ENCODE assay signal across 31 cellular contexts in the genomic region with DNA sequence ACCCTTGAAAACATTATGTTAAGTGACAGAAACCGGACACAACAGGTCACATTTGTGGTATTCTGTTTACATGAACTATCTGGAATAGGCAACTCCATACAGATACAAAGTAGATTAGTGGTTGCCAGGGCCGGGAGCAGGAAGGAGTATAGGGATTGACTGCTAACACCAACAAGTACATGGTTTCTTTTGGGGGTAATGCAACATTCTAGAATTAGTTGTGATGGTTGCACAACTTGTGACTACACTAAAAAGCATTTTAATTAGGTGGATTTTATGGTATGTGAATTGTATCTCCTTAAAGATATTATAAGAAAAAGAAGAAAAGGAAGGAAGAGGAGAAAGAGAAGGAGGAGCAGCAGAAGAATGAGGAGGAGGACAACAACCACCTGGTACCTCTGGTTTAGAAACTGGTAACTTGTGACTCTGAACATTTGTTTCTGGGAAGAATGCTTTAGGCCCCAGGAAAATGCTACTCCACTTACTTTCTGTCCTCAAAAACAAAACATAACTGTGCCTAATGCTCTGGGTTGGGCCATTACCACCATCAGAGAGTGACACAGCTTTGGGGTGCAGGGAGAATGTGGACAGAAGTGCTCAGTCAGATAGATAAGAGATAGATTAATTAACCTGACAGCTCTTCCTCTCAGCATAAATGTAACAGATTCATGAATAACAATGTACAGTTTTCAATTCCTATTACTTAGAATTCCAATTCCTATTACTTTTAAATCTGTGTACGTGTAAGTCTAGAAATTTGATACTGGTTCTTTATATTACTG. TPM values are rescaled to one million over a fixed set of nuclear protein-coding genes. Genes with fewer than 3 reads are reported as not detected.
DNase-seq lines count a peak whose midpoint lies in the region; ATAC-seq, FAIRE-seq and TF ChIP-seq lines count a peak whose summit lies in the region.
"Had no signal": no experiment of that assay in that cellular context is flagged by ENCODE, and none has a peak within 500 bp of the region (broad histone marks: within the 10 kb centered on the region; RNA-seq: fewer than 3 reads in every experiment).

No MANE protein-coding gene starts in this region.

- ATAC-seq in right lobe of liver (peak in 3 of 4 donors; percentile 39 to 45 (median 39)), HepG2 (no peak), K562 (peak; percentile 69), body of pancreas (no peak)
- ATAC-seq: A549; activated CD4-positive, alpha-beta T cell treated with anti-CD3 and anti-CD28 coated beads for 36 hours; effector memory CD8-positive, alpha-beta T cell; gastrocnemius medialis; left colon; stimulated activated effector memory CD8-positive, alpha-beta T cell treated with anti-CD3 and anti-CD28 coated beads, Interleukin-12 subunit alpha, Interleukin-12 subunit beta, amount 100 ng/mL, for 72 hours had no signal

- TF ChIP-seq RAD21 in HepG2 (CRISPR knock-in tag; IDR thresholded peaks at IDR 0.05) (no peak), K562 (CRISPR knock-in tag; conservative IDR thresholded peaks at IDR 0.05 in 1 of 2, IDR thresholded peaks at IDR 0.05 in 1 of 2) (no peak)

- no peaks in the 10 kb centered on the region for H3K9me1 ChIP-seq in K562 (ENCODE audit: control insufficient read depth, insufficient read depth, low read length)

- no peak for TF ChIP-seq POLR2A in right lobe of liver (IDR thresholded peaks at IDR 0.05)
- no peak for TF ChIP-seq POLR2A in HepG2 (IDR thresholded peaks at IDR 0.05; ENCODE audit: insufficient read depth in 1 of 2, low read depth in 2 of 2, low read length in 2 of 2)
- TF ChIP-seq POLR2A in K562 (conservative IDR thresholded peaks at IDR 0.05): no peak
- no peak for TF ChIP-seq POLR2A in body of pancreas (IDR thresholded peaks at IDR 0.05)

- H3K4me1 ChIP-seq in right lobe of liver: peaks cover 0 to 21% (median 8%) of the 10 kb centered on the region in 4 donors
- no peaks in the 10 kb centered on the region for H3K4me1 ChIP-seq in HepG2 (ENCODE audit: insufficient read depth, low read length)
- H3K4me1 ChIP-seq in K562 (replicated peaks in 1 of 2; ENCODE audit: control insufficient read depth in 2 of 2, insufficient read depth in 2 of 2, low read length in 2 of 2): peaks cover 4 to 37% of the 10 kb centered on the region in 2 experiments; a peak in 4 of 5 replicates
- no peaks in the 10 kb centered on the region for H3K4me1 ChIP-seq in body of pancreas
- H3K4me1 ChIP-seq: A549 had no signal

- H3K4me3 ChIP-seq in right lobe of liver (no peak overlapping the region), HepG2 (replicated peaks in 1 of 3; ENCODE audit: insufficient read depth in 1 of 3, low read depth in 2 of 3, low read length in 3 of 3) (no peak overlapping the region), K562 (no peak overlapping the region), body of pancreas (no peak overlapping the region)
- H3K4me3 ChIP-seq: A549, ascending aorta, gastrocnemius medialis, PC-9, upper lobe of right lung had no signal

- CTCF ChIA-PET in HepG2 (lab: Yijun Ruan, JAX; ENCODE audit: low intra/inter-chr PET ratio, low total read pairs): no interaction called here
- CTCF ChIA-PET in K562 (lab: Yijun Ruan, JAX; ENCODE audit: low intra/inter-chr PET ratio): no interaction called here

- BruUV-seq in HepG2 (replicated peaks; lab: Mats Ljungman, UMichigan) (no TSS peak), K562 (replicated peaks; lab: Mats Ljungman, UMichigan) (no TSS peak)

- no peak overlapping the region for H3K9ac ChIP-seq in HepG2 (ENCODE audit: insufficient read depth, low read depth, low read length)
- H3K9ac ChIP-seq in K562 (ENCODE audit: insufficient read depth in 1 of 2, low read depth in 2 of 2, low read length in 2 of 2): no peak overlapping the region
- H3K9ac ChIP-seq: KMS-11, SK-N-SH had no signal

- DNase-seq in right lobe of liver (no peak), HepG2 (ENCODE audit: low spot score) (no peak), K562 (ENCODE audit: extremely low read depth in 1 of 4, low spot score in 3 of 4) (peak in 2 of 4 experiments; percentile 41 to 51), iris pigment epithelial cell (ENCODE audit: low read depth) (peak; percentile 56), ACHN (no peak), body of pancreas (no peak)
- DNase-seq in activated CD4-positive, alpha-beta T cell treated with anti-CD3 and anti-CD28 coated beads for 4 hours: no peak
- no peak for DNase-seq in activated T-cell treated with anti-CD3 and anti-CD28 coated beads, Interleukin-2, amount 50 U/mL, for 1 hour
- DNase-seq: activated CD4-positive, alpha-beta T cell treated with anti-CD3 and anti-CD28 coated beads for 36 hours; activated CD8-positive, alpha-beta memory T cell treated with anti-CD3 and anti-CD28 coated beads for 24 hours; activated gamma-delta T cell; activated naive CD8-positive, alpha-beta T cell treated with anti-CD3 and anti-CD28 coated beads for 36 hours; activated T-cell treated with anti-CD3 and anti-CD28 coated beads for 4 hours; caudate nucleus; CD4-positive, alpha-beta memory T cell; cortex of kidney; effector memory CD8-positive, alpha-beta T cell; gastrocnemius medialis; immature natural killer cell; left colon; NCI-H1436; NCI-H2107; PC-9; SK-N-SH; substantia nigra; upper lobe of right lung had no signal

- H4K20me1 ChIP-seq in HepG2 (ENCODE audit: insufficient read depth, low read length) (no peaks in the 10 kb centered on the region), K562 (replicated peaks; ENCODE audit: control insufficient read depth, insufficient read depth, low read length) (no peaks in the 10 kb centered on the region)

- H2AFZ ChIP-seq in HepG2 (ENCODE audit: low read length) (no peak overlapping the region), K562 (ENCODE audit: low read depth, low read length) (no peak overlapping the region; the same call in 1 of the 2 replicates)
- H2AFZ ChIP-seq: PC-9 had no signal

- TF ChIP-seq CTCF in right lobe of liver (IDR thresholded peaks at IDR 0.05): no peak
- no peak for TF ChIP-seq CTCF in HepG2 (CRISPR knock-in tag; IDR thresholded peaks at IDR 0.05)
- no peak for TF ChIP-seq CTCF in K562 (IDR thresholded peaks at IDR 0.05 in 2 of 3, conservative IDR thresholded peaks at IDR 0.05 in 1 of 3; ENCODE audit: insufficient read depth in 2 of 3, low read depth in 1 of 3, low read length in 3 of 3)
- no peak for TF ChIP-seq CTCF in body of pancreas (IDR thresholded peaks at IDR 0.05)

- H3K27me3 ChIP-seq in right lobe of liver (no peaks in the 10 kb centered on the region), HepG2 (ENCODE audit: control insufficient read depth in 1 of 2, insufficient read depth in 2 of 2, low read length in 2 of 2) (no peaks in the 10 kb centered on the region), K562 (ENCODE audit: control insufficient read depth in 2 of 2, insufficient read depth in 2 of 2, low read length in 2 of 2) (no peaks in the 10 kb centered on the region), body of pancreas (no peaks in the 10 kb centered on the region)
- H3K27me3 ChIP-seq: ascending aorta, gastrocnemius medialis, upper lobe of right lung had no signal

- POLR2A ChIA-PET in HepG2 (lab: Yijun Ruan, JAX) (no interaction called here), K562 (lab: Yijun Ruan, JAX) (interaction anchor here (0.6 to 2.2 kb wide), 5 partner anchors 11 to 170 kb away, joined by 3 to 6 read pairs (median 4); partner anchors contain the start of gene ITPR1)

- FAIRE-seq in HepG2 (lab: Jason Lieb, UNC) (no peak), K562 (lab: Jason Lieb, UNC) (no peak)
- FAIRE-seq: A549, TTC549 had no signal

- H3K9me3 ChIP-seq in right lobe of liver (no peaks in the 10 kb centered on the region), HepG2 (ENCODE audit: low read length) (peaks cover 2% of the 10 kb centered on the region; the same call in 1 of the 2 replicates), K562 (replicated peaks; ENCODE audit: control insufficient read depth, insufficient read depth, low read depth, low read length) (no peaks in the 10 kb centered on the region; the same call in 1 of the 2 replicates), body of pancreas (peaks cover 0 to 2% (median 0%) of the 10 kb centered on the region in 3 donors)
- H3K9me3 ChIP-seq: A549, gastrocnemius medialis, SK-N-SH, upper lobe of right lung had no signal

- intact Hi-C loops in right lobe of liver (cut with DNase I): no loop called here
- intact Hi-C loops in HepG2 (cut with micrococcal nuclease; ENCODE audit: unreplicated experiment): no loop called here
- intact Hi-C loops in K562 (cut with micrococcal nuclease): loop anchor here (2.0 kb wide), 1 partner anchor 17 kb away; no protein-coding TSS in a partner anchor
- intact Hi-C loops in body of pancreas (cut with DNase I): no loop called here

- WGBS in right lobe of liver (ENCODE audit: insufficient coverage, low coverage, low lambda C conversion rate, missing lambda C conversion rate): 50% methylated on average over 3 of the region's 3 CpGs
- 89% methylated on average over 3 of the region's 3 CpGs for WGBS in HepG2 (ENCODE audit: low lambda C conversion rate)
- WGBS in K562 (ENCODE audit: insufficient coverage, low coverage, missing lambda C conversion rate): 29% methylated on average over 3 of the region's 3 CpGs
- WGBS in body of pancreas, 2 donors: 78 to 86% methylated on average over 3 of the region's 3 CpGs

- TF ChIP-seq EP300 in HepG2 (IDR thresholded peaks at IDR 0.05; ENCODE audit: low read depth in 2 of 2, low read length in 2 of 2) (no peak), HepG2 (CRISPR knock-in tag; IDR thresholded peaks at IDR 0.05; ENCODE audit: borderline replicate concordance) (no peak), K562 (IDR thresholded peaks at IDR 0.05; ENCODE audit: low read length) (no peak)

- H3K36me3 ChIP-seq in right lobe of liver (no peaks in the 10 kb centered on the region), HepG2 (replicated peaks in 1 of 2; ENCODE audit: control insufficient read depth in 1 of 2, insufficient read depth in 2 of 2, low read length in 2 of 2) (no peaks in the 10 kb centered on the region), K562 (ENCODE audit: control insufficient read depth, insufficient read depth, low read length) (no peaks in the 10 kb centered on the region), body of pancreas (replicated peaks in 1 of 2; ENCODE audit: insufficient read depth in 1 of 2, low read depth in 2 of 2) (no peaks in the 10 kb centered on the region)
- H3K36me3 ChIP-seq: ascending aorta, gastrocnemius medialis, upper lobe of right lung had no signal

- no peak overlapping the region for H3K4me2 ChIP-seq in HepG2 (ENCODE audit: low read depth, low read length)
- no peak overlapping the region; the same call in 1 of the 2 replicates for H3K4me2 ChIP-seq in K562 (ENCODE audit: insufficient read depth, low read length)
- H3K4me2 ChIP-seq: A549, KMS-11, PC-9, SK-N-SH had no signal

- in situ Hi-C loops in HepG2 (cut with HindIII; ENCODE audit: extremely low pct_ligation_motif_present, low pct_unique_long_range_greater_than_20kb): no loop called here
- in situ Hi-C loops in K562 (cut with MboI): no loop called here
- in situ Hi-C loops in ACHN (cut with HindIII; ENCODE audit: low pct_ligation_motif_present, low pct_unique_long_range_greater_than_20kb, low sequenced_read_pairs): no loop called here

- H3K27ac ChIP-seq in right lobe of liver (peak overlapping the region in 1 of 3 donors; percentile 20), HepG2 (ENCODE audit: extremely low read length, insufficient read depth, low read length) (no peak overlapping the region), K562 (ENCODE audit: extremely low read depth, low read depth, low read length) (peak overlapping the region; percentile 33; the same call in 1 of the 3 replicates), body of pancreas (no peak overlapping the region)
- H3K27ac ChIP-seq: A549, ascending aorta, gastrocnemius medialis, KMS-11, PC-9, upper lobe of right lung had no signal

- no peaks in the 10 kb centered on the region for H3K79me2 ChIP-seq in HepG2 (ENCODE audit: insufficient read depth, low read length)
- no peaks in the 10 kb centered on the region for H3K79me2 ChIP-seq in K562 (ENCODE audit: control insufficient read depth, insufficient read depth, low read length)

RNA-seq across cellular contexts. Expression of gene SETMAR, which starts 20.3 kb away (rescaled TPM):
- 1 to 10 TPM; 5.7 to 8.9 (median 7.0) TPM for total RNA-seq in right lobe of liver
- 16.7 and 20.5 TPM in 2 replicates for total RNA-seq in HepG2 (2016; rRNA removed; fragmentation: Illumina TruSeq; extraction: Trizol)
- total RNA-seq in HepG2 (2016; cell fraction: cytosol; rRNA removed; fragmentation: Illumina TruSeq; extraction: Trizol; ENCODE audit: low read depth): 6.1 and 7.6 TPM in 2 replicates
- total RNA-seq in HepG2 (2016; cell fraction: insoluble cytoplasmic fraction; rRNA removed; fragmentation: Illumina TruSeq; extraction: Trizol): 16.3 and 19.1 TPM in 2 replicates
- total RNA-seq in HepG2 (2016; cell fraction: membrane; rRNA removed; fragmentation: Illumina TruSeq; extraction: Trizol): 10.2 and 10.7 TPM in 2 replicates
- 11.8 and 16.3 TPM in 2 replicates for total RNA-seq in HepG2 (2016; cell fraction: nucleus; rRNA removed; fragmentation: Illumina TruSeq; extraction: Trizol)
- 5.3 and 7.0 TPM in 2 replicates for polyA plus RNA-seq in HepG2 (2011; rRNA removed)
- polyA plus RNA-seq in HepG2 (2011; cell fraction: cytosol; rRNA removed): 3.5 and 5.6 TPM in 2 replicates
- 4.9 and 5.1 TPM in 2 replicates for polyA plus RNA-seq in HepG2 (2011; cell fraction: nucleus; rRNA removed)
- 6.7 and 8.0 TPM in 2 replicates for polyA plus RNA-seq in HepG2 (2012)
- polyA plus RNA-seq in HepG2 (2016; cell fraction: cytosol; fragmentation: Illumina TruSeq; extraction: Trizol; ENCODE audit: low read depth): 2.6 and 3.6 TPM in 2 replicates
- polyA plus RNA-seq in HepG2 (2016; cell fraction: insoluble cytoplasmic fraction; fragmentation: Illumina TruSeq; extraction: Trizol; ENCODE audit: low read depth): 18.7 and 19.5 TPM in 2 replicates
- 4.9 and 5.8 TPM in 2 replicates for polyA plus RNA-seq in HepG2 (2016; cell fraction: membrane; fragmentation: Illumina TruSeq; extraction: Trizol; ENCODE audit: low read depth)
- 12.5 and 13.0 TPM in 2 replicates for polyA plus RNA-seq in HepG2 (2016; cell fraction: nucleus; fragmentation: Illumina TruSeq; extraction: Trizol; ENCODE audit: insufficient read depth, low read depth)
- polyA minus RNA-seq in HepG2 (2011; rRNA and poly(A)+ RNA removed; ENCODE audit: low replicate concordance): 12.4 and 17.9 TPM in 2 replicates
- 2.1 and 4.2 TPM in 2 replicates for polyA minus RNA-seq in HepG2 (2011; cell fraction: cytosol; rRNA and poly(A)+ RNA removed)
- polyA minus RNA-seq in HepG2 (2011; cell fraction: nucleus; rRNA and poly(A)+ RNA removed): 24.1 and 28.3 TPM in 2 replicates
- total RNA-seq in K562 (2011; cell fraction: chromatin; rRNA removed; ENCODE audit: low replicate concordance): 23.2 and 32.3 TPM in 2 replicates
- total RNA-seq in K562 (2011; cell fraction: nucleolus; rRNA removed): 22.8 and 27.4 TPM in 2 replicates
- 35.6 and 42.7 TPM in 2 replicates for total RNA-seq in K562 (2011; cell fraction: nucleoplasm; rRNA removed)
- 12.4 and 21.7 TPM in 2 replicates for total RNA-seq in K562 (2014; rRNA removed)
- total RNA-seq in K562 (2014; rRNA removed; fragmentation: Illumina TruSeq; extraction: Trizol): 22.6 and 22.9 TPM in 2 replicates
- total RNA-seq in K562 (2015; rRNA removed; fragmentation: Illumina TruSeq; extraction: Trizol): 22.5 and 24.7 TPM in 2 replicates
- total RNA-seq in K562 (2021): 17.4 and 18.0 TPM in 2 replicates
- 16.7 and 22.9 TPM in 2 replicates for polyA plus RNA-seq in K562 (2011; rRNA removed)
- polyA plus RNA-seq in K562 (2011; cell fraction: cytosol; rRNA removed): 10.5 and 12.2 TPM in 2 replicates
- 17.9 and 25.1 TPM in 2 replicates for polyA plus RNA-seq in K562 (2011; cell fraction: nucleus; rRNA removed)
- polyA plus RNA-seq in K562 (2012): 14.3 and 17.4 TPM in 2 replicates
- 21.5 and 25.1 TPM in 2 replicates for polyA plus RNA-seq in K562 (2014; fragmentation: Illumina TruSeq; extraction: Trizol)
- 10 to 100 TPM in 1 of 2 experiments, 1 to 10 TPM in 1; 5.5 to 10.2 TPM for polyA plus RNA-seq in K562 (2014; fragmentation: Nextera tagmentation; extraction: Ambion mirVana)
- 17.6 and 18.2 TPM in 2 replicates for polyA plus RNA-seq in K562 (2014; rRNA removed)
- polyA minus RNA-seq in K562 (2011; rRNA and poly(A)+ RNA removed): 33.2 and 34.4 TPM in 2 replicates
- polyA minus RNA-seq in K562 (2011; cell fraction: cytosol; rRNA and poly(A)+ RNA removed): 5.0 and 9.4 TPM in 2 replicates
- polyA minus RNA-seq in K562 (2011; cell fraction: nucleus; rRNA and poly(A)+ RNA removed): 28.7 and 31.2 TPM in 2 replicates
- 10 to 100 TPM; 14.5 to 27.0 TPM for total RNA-seq in body of pancreas

Comparison
In these comparisons a context has a peak if more than half of its experiments do, and no peak if none do; other contexts are left out.
1. ATAC-seq: peak in right lobe of liver (3 of 4) and K562 (single experiment); none in HepG2 (single experiment) and body of pancreas (single experiment).